1 cellular context compared by ENCODE assay signal in the genomic region with DNA sequence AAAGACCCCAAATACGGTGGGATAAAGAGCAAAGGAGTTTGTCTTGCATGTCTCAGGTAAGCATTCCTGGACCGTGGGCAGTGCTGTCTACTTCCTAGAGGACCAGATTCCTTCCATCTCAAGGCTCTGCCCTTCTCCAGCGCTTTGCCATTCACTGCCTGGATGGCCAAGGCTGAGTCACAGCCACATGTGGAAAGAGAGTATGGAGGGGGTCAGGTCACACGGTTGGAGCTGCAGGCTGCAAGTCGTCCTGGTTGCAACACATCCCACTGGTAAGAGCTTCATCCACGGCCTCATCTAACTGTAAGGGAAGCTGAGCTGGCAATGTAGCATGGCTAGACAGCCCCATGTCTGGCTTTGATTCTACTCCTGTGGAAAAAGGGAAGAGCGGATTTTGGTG.
TF ChIP-seq lines count a peak whose summit lies in the region.

No MANE protein-coding gene starts in this region.

TF ChIP-seq in K562, 482 proteins besides CTCF, POLR2A, EP300 and RAD21 (continued from another document):
- TF ChIP-seq, protein P1, sequence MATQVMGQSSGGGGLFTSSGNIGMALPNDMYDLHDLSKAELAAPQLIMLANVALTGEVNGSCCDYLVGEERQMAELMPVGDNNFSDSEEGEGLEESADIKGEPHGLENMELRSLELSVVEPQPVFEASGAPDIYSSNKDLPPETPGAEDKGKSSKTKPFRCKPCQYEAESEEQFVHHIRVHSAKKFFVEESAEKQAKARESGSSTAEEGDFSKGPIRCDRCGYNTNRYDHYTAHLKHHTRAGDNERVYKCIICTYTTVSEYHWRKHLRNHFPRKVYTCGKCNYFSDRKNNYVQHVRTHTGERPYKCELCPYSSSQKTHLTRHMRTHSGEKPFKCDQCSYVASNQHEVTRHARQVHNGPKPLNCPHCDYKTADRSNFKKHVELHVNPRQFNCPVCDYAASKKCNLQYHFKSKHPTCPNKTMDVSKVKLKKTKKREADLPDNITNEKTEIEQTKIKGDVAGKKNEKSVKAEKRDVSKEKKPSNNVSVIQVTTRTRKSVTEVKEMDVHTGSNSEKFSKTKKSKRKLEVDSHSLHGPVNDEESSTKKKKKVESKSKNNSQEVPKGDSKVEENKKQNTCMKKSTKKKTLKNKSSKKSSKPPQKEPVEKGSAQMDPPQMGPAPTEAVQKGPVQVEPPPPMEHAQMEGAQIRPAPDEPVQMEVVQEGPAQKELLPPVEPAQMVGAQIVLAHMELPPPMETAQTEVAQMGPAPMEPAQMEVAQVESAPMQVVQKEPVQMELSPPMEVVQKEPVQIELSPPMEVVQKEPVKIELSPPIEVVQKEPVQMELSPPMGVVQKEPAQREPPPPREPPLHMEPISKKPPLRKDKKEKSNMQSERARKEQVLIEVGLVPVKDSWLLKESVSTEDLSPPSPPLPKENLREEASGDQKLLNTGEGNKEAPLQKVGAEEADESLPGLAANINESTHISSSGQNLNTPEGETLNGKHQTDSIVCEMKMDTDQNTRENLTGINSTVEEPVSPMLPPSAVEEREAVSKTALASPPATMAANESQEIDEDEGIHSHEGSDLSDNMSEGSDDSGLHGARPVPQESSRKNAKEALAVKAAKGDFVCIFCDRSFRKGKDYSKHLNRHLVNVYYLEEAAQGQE (CRISPR knock-in tag; IDR thresholded peaks at IDR 0.05; ENCODE audit: low read depth): no peak
- TF ChIP-seq CREB3L1 (IDR thresholded peaks at IDR 0.05; ENCODE audit: borderline replicate concordance, low read depth) (no peak), FUS (optimal IDR thresholded peaks at IDR 0.05; ENCODE audit: low read depth, low read length) (no peak), BCL6 (CRISPR knock-in tag; IDR thresholded peaks at IDR 0.05) (no peak), NONO (IDR thresholded peaks at IDR 0.05; ENCODE audit: low read depth in 2 of 2, low read length in 1 of 2) (no peak), MEF2A (IDR thresholded peaks at IDR 0.05; ENCODE audit: control insufficient read depth, low read depth, low read length) (no peak), U2AF2 (optimal IDR thresholded peaks at IDR 0.05; ENCODE audit: low read depth, low read length) (no peak), ZNF57 (CRISPR knock-in tag; IDR thresholded peaks at IDR 0.05) (no peak), AFF1 (IDR thresholded peaks at IDR 0.05; ENCODE audit: low read depth in 1 of 2, partially characterized antibody in 2 of 2) (no peak), BRCA1 (IDR thresholded peaks at IDR 0.05) (no peak), BRCA1 (CRISPR knock-in tag; IDR thresholded peaks at IDR 0.05) (no peak), RUNX1 (IDR thresholded peaks at IDR 0.05; ENCODE audit: low read depth) (no peak)
